In the genomic region with DNA sequence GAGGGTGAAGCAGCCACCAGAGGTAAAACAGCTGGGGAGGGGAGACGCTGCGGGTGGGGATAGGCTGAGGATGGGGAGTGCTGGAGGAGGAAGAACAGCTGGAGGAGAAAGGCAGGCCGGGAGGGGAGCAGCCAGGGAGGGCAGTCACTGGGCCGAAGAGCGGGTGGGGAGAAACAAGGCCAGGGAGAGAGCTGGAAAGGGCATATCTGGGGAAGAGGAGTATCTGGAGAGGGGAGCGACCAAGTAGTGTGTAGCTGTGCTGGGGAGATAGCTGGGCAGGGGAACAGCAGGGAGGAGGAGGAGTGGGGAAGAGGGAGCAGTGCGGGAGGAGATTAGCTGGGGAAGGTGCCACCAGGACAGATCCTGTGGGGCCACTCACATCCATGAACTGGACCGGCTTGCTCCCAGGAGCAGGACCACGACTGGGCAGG, we compare ENCODE assay signal across 11 cellular contexts. TPM values are rescaled to one million over a fixed set of nuclear protein-coding genes. Genes with fewer than 3 reads are reported as not detected.
DNase-seq lines count a peak whose midpoint lies in the region; FAIRE-seq and TF ChIP-seq lines count a peak whose summit lies in the region.
"Had no signal": no experiment of that assay in that cellular context is flagged by ENCODE, and none has a peak within 500 bp of the region (broad histone marks: within the 10 kb centered on the region; RNA-seq: fewer than 3 reads in every experiment).

No MANE protein-coding gene starts in this region.

- intact Hi-C loops in OCI-LY7 (cut with micrococcal nuclease; ENCODE audit: unreplicated experiment) (loop anchor here (5.0 kb wide), 1 partner anchor 70 kb away; a partner anchor contains a TSS), ovary (cut with DNase I) (no loop called here)

- H2AK5ac ChIP-seq in H1 (ENCODE audit: low read depth, low read length) = no peak overlapping the region

- no peak for FAIRE-seq in H1 (lab: Jason Lieb, UNC)

- TF ChIP-seq POLR2A in H1 (IDR thresholded peaks at IDR 0.05; ENCODE audit: control extremely low read depth in 1 of 2, low read depth in 2 of 2, low read length in 2 of 2) = no peak
- no peak for TF ChIP-seq POLR2A in ovary (IDR thresholded peaks at IDR 0.05)

- H4K5ac ChIP-seq in H1 (ENCODE audit: insufficient read length, low read depth, low read length) = no peak overlapping the region

- no peak for TF ChIP-seq EP300 in H1 (IDR thresholded peaks at IDR 0.05; ENCODE audit: borderline replicate concordance in 1 of 2, low read depth in 2 of 2, low read length in 2 of 2)
- no peak for TF ChIP-seq EP300 in ovary (IDR thresholded peaks at IDR 0.05)

- H3K4me1 ChIP-seq in OCI-LY7 (ENCODE audit: insufficient read depth, low read length, poor library complexity, severe bottlenecking) (peaks cover 16% of the 10 kb centered on the region), H1 (replicated peaks in 1 of 4; ENCODE audit: control insufficient read depth in 3 of 4, insufficient read depth in 4 of 4, low read length in 3 of 4) (peaks cover 0 to 10% (median 8%) of the 10 kb centered on the region in 4 experiments; a peak in 6 of 7 replicates), ovary (ENCODE audit: insufficient read depth) (no peaks in the 10 kb centered on the region)

- peaks cover 38% of the 10 kb centered on the region for H3K36me3 ChIP-seq in OCI-LY7 (ENCODE audit: insufficient read depth, low read length)
- H3K36me3 ChIP-seq in H1 (ENCODE audit: control insufficient read depth in 2 of 4, insufficient read depth in 4 of 4, low read length in 3 of 4) = peaks cover 0 to 3% (median 0%) of the 10 kb centered on the region in 4 experiments; a peak in 2 of 8 replicates
- H3K36me3 ChIP-seq in ovary = no peaks in the 10 kb centered on the region
- H3K36me3 ChIP-seq: upper lobe of left lung had no signal

- H2BK12ac ChIP-seq in H1 (ENCODE audit: low read depth, low read length) = 0 out of 2 replicates have a peak overlapping the region, but pooled peaks have one; percentile 27

- H3K9me2 ChIP-seq in OCI-LY7 (ENCODE audit: insufficient read depth, low read length) = no peaks in the 10 kb centered on the region

- no peak overlapping the region for H2BK20ac ChIP-seq in H1 (ENCODE audit: low read length)

- no peaks in the 10 kb centered on the region for H3K23me2 ChIP-seq in H1 (ENCODE audit: low read depth, low read length)

- no peak overlapping the region for H2BK120ac ChIP-seq in H1 (replicated peaks; ENCODE audit: low read depth, low read length)

- H3K79me1 ChIP-seq in H1 (ENCODE audit: low read depth, low read length) = 0 out of 2 replicates have a peak, but pooled peaks cover 2% of the 10 kb centered on the region

- H3K27me3 ChIP-seq in H1 (replicated peaks in 1 of 4; ENCODE audit: control insufficient read depth in 3 of 4, extremely low read depth in 1 of 4, insufficient read depth in 3 of 4, low read length in 3 of 4) (no peaks in the 10 kb centered on the region), ovary (no peaks in the 10 kb centered on the region)

- H3K18ac ChIP-seq in H1 (ENCODE audit: extremely low read depth, low read length) = no peak overlapping the region

- H3K27ac ChIP-seq in OCI-LY7 (ENCODE audit: low read depth, low read length, poor library complexity, severe bottlenecking) (peak overlapping the region; percentile 64), H1 (ENCODE audit: low read depth, low read length) (no peak overlapping the region), ovary (no peak overlapping the region)
- H3K27ac ChIP-seq: 22Rv1 had no signal

- H3K9ac ChIP-seq in H1 (replicated peaks in 1 of 4; ENCODE audit: extremely low read depth in 1 of 4, low read depth in 3 of 4, low read length in 3 of 4) = no peak overlapping the region

- H3K9me3 ChIP-seq in OCI-LY7 (ENCODE audit: low read length) (no peaks in the 10 kb centered on the region), H1 (ENCODE audit: insufficient read depth in 2 of 2, low read depth in 1 of 2, low read length in 1 of 2) (no peaks in the 10 kb centered on the region), ovary (no peaks in the 10 kb centered on the region)
- H3K9me3 ChIP-seq: upper lobe of left lung had no signal

- H3K4me3 ChIP-seq in OCI-LY7 (ENCODE audit: low read depth, low read length, poor library complexity, severe bottlenecking) (peak overlapping the region; percentile 94), H1 (ENCODE audit: extremely low read depth in 1 of 4, insufficient read depth in 2 of 4, low read depth in 3 of 4, low read length in 4 of 4) (peak overlapping the region; percentile 51 to 90 (median 70)), ovary (no peak overlapping the region)

- no peak overlapping the region for H3K4ac ChIP-seq in H1 (replicated peaks; ENCODE audit: insufficient read length, low read depth, low read length)

- no peak overlapping the region for H3K14ac ChIP-seq in H1 (ENCODE audit: insufficient read length)

- H3K23ac ChIP-seq in H1 (ENCODE audit: insufficient read length) = no peak overlapping the region

- no peaks in the 10 kb centered on the region for H4K20me1 ChIP-seq in OCI-LY7 (ENCODE audit: insufficient read depth, low read length)
- no peaks in the 10 kb centered on the region for H4K20me1 ChIP-seq in H1 (replicated peaks in 1 of 2; ENCODE audit: control insufficient read depth in 1 of 2, insufficient read depth in 2 of 2, low read length in 2 of 2)

- peak overlapping the region; percentile 88 for H3K4me2 ChIP-seq in OCI-LY7 (ENCODE audit: low read length)
- peak overlapping the region; percentile 68 to 90 for H3K4me2 ChIP-seq in H1 (ENCODE audit: insufficient read depth in 1 of 2, low read depth in 2 of 2, low read length in 2 of 2)

- H3K79me2 ChIP-seq in OCI-LY7 (ENCODE audit: insufficient read depth, low read depth, low read length) (peaks cover 15% of the 10 kb centered on the region), H1 (ENCODE audit: control insufficient read depth in 1 of 2, insufficient read depth in 2 of 2, low read length in 2 of 2) (peaks cover 0 to 8% of the 10 kb centered on the region in 2 experiments; a peak in 1 of 4 replicates)

- no peak overlapping the region for H3K56ac ChIP-seq in H1 (replicated peaks; ENCODE audit: insufficient read length, low read depth, low read length)

- TF ChIP-seq CTCF in OCI-LY7 (conservative IDR thresholded peaks at IDR 0.05; ENCODE audit: low read length) (no peak), H1 (IDR thresholded peaks at IDR 0.05; ENCODE audit: control extremely low read depth in 1 of 3, insufficient read depth in 1 of 3, low read depth in 1 of 3, low read length in 3 of 3) (no peak), ovary (IDR thresholded peaks at IDR 0.05) (no peak)

- TF ChIP-seq RAD21 in H1 (IDR thresholded peaks at IDR 0.05 in 1 of 2, conservative IDR thresholded peaks at IDR 0.05 in 1 of 2; ENCODE audit: low read depth in 2 of 2, low read length in 2 of 2) = no peak

- POLR2A ChIA-PET in OCI-LY7 (lab: Charles Lee) = no interaction called here
- POLR2A ChIA-PET in H1 (lab: Charles Lee; ENCODE audit: partially characterized antibody) = interaction anchor here (0.7 to 1.8 kb wide), 2 partner anchors 13 to 825 kb away, joined by 3 to 5 read pairs; no protein-coding TSS in a partner anchor

- H4K91ac ChIP-seq in H1 (replicated peaks; ENCODE audit: insufficient read length, low read length) = no peak overlapping the region

- no TSS peak for BruUV-seq in OCI-LY7 (replicated peaks; lab: Mats Ljungman, UMichigan)

- no peak overlapping the region for H4K8ac ChIP-seq in H1 (ENCODE audit: extremely low read depth, insufficient read depth, low read length)

- 40% methylated on average over 2 of the region's 9 CpGs; no CpG with 5 or more reads in 1 of the 2 experiments for WGBS in H1 (ENCODE audit: extremely low coverage in 1 of 2, insufficient coverage in 1 of 2, insufficient read length in 1 of 2, insufficient replicate concordance in 2 of 2, low coverage in 1 of 2, low lambda C conversion rate in 2 of 2, missing lambda C conversion rate in 1 of 2), 2 experiments
- WGBS in ovary, 3 donors = 37 to 43% (median 38%) methylated on average over 9 of the region's 9 CpGs

- H2BK5ac ChIP-seq in H1 (ENCODE audit: low read depth, low read length) = no peak overlapping the region

- H2AFZ ChIP-seq in OCI-LY7 (ENCODE audit: low read length) = no peak overlapping the region
- H2AFZ ChIP-seq in H1 (ENCODE audit: low read length) = no peak overlapping the region

- H2BK15ac ChIP-seq in H1 (ENCODE audit: low read length) = no peak overlapping the region

- CTCF ChIA-PET in OCI-LY7 (lab: Charles Lee; ENCODE audit: unreplicated experiment) = interaction anchor here (1.0 kb wide), 1 partner anchor 72 kb away, joined by 4 read pairs; a partner anchor contains a TSS
- CTCF ChIA-PET in H1 (lab: Charles Lee; ENCODE audit: partially characterized antibody) = interaction anchor here (1.0 to 6.2 kb wide), 9 partner anchors 13 to 637 kb away, joined by 3 to 32 read pairs (median 4); no protein-coding TSS in a partner anchor

- DNase-seq in DMS 273 (lab: John Stamatoyannopoulos, UW; ENCODE audit: unreplicated experiment) (peak; percentile 60), DMS 273 treated with DMSO at 0.1 percent for 48 hours (lab: John Stamatoyannopoulos, UW) (no peak), OCI-LY7 (ENCODE audit: low spot score) (no peak), H1 (ENCODE audit: low read depth in 1 of 2, low spot score in 2 of 2) (no peak), ovary (peak in 3 of 5 donors; percentile 48 to 53 (median 50)), NCI-H2107 (lab: John Stamatoyannopoulos, UW) (no peak), ureter (ENCODE audit: low spot score) (no peak)
- DNase-seq in stimulated activated CD4-positive, alpha-beta T cell treated with anti-CD3 and anti-CD28 coated beads, Interleukin-4, amount 100 ng/mL, for 24 hours = no peak

RNA-seq across cellular contexts. Expression of a gene that starts 2.7 kb away (rescaled TPM):
- total RNA-seq in OCI-LY7 (2014; rRNA removed; shearing (Covaris generic)) = 38.6 and 42.2 TPM in 2 replicates
- total RNA-seq in OCI-LY7 (2022) (39.9 and 45.6 TPM in 2 replicates), ovary (10 to 100 TPM in 4 of 7 donors, 1 to 10 TPM in 3; 6.2 to 26.0 (median 13.6) TPM), ureter (25.3 TPM)
- 70.9 and 73.8 TPM in 2 replicates for total RNA-seq in H1 (2021; fragmentation: NEBNext Ultra II Directional; extraction: Animal tissue kit (Norgen Biotek cat#: 25700))
- polyA plus RNA-seq in H1 (2011; rRNA removed) (106 and 135 TPM in 2 replicates), ovary (10 to 100 TPM in 1 of 2 donors, 1 to 10 TPM in 1; 8.3 to 10.7 TPM)
- polyA plus RNA-seq in H1 (2011; cell fraction: cytosol; rRNA removed) = 77.9 TPM
- 182 TPM for polyA plus RNA-seq in H1 (2011; cell fraction: nucleus; rRNA removed)
- 47.8 to 60.9 TPM (median 58.4 TPM) in 4 replicates for polyA plus RNA-seq in H1 (2012, experiment 1 of 2)
- 71.6 TPM for polyA plus RNA-seq in H1 (2012, experiment 2 of 2)
- polyA plus RNA-seq in H1 (2013, experiment 1 of 2) = 104 TPM
- polyA plus RNA-seq in H1 (2013, experiment 2 of 2) = 101 TPM
- 97.2 and 107 TPM in 2 replicates for polyA minus RNA-seq in H1 (2011; rRNA and poly(A)+ RNA removed)
- 52.2 TPM for polyA minus RNA-seq in H1 (2011; cell fraction: cytosol; rRNA and poly(A)+ RNA removed)
- 23.9 TPM for polyA minus RNA-seq in H1 (2011; cell fraction: nucleus; rRNA and poly(A)+ RNA removed)

RNA-seq across cellular contexts. Expression of a gene that starts 8.7 kb away (rescaled TPM):
- 55.7 and 66.1 TPM in 2 replicates for total RNA-seq in OCI-LY7 (2014; rRNA removed; shearing (Covaris generic))
- total RNA-seq in OCI-LY7 (2022) = 51.8 and 54.7 TPM in 2 replicates
- 55.4 and 62.4 TPM in 2 replicates for total RNA-seq in H1 (2021; fragmentation: NEBNext Ultra II Directional; extraction: Animal tissue kit (Norgen Biotek cat#: 25700))
- 80.4 and 104 TPM in 2 replicates for polyA plus RNA-seq in H1 (2011; rRNA removed)
- 58.6 TPM for polyA plus RNA-seq in H1 (2011; cell fraction: cytosol; rRNA removed)
- 99.3 TPM for polyA plus RNA-seq in H1 (2011; cell fraction: nucleus; rRNA removed)
- 52.7 to 58.3 TPM (median 58.2 TPM) in 4 replicates for polyA plus RNA-seq in H1 (2012, experiment 1 of 2)
- 69.8 TPM for polyA plus RNA-seq in H1 (2012, experiment 2 of 2)
- polyA plus RNA-seq in H1 (2013, experiment 1 of 2) = 48.6 TPM
- polyA plus RNA-seq in H1 (2013, experiment 2 of 2) = 47.0 TPM
- 34.5 and 35.1 TPM in 2 replicates for polyA minus RNA-seq in H1 (2011; rRNA and poly(A)+ RNA removed)
- polyA minus RNA-seq in H1 (2011; cell fraction: cytosol; rRNA and poly(A)+ RNA removed) = 19.8 TPM
- polyA minus RNA-seq in H1 (2011; cell fraction: nucleus; rRNA and poly(A)+ RNA removed) = 22.7 TPM
- 10 to 100 TPM; 23.2 to 45.9 (median 32.7) TPM for total RNA-seq in ovary
- 10 to 100 TPM; 24.8 to 28.2 TPM for polyA plus RNA-seq in ovary
- total RNA-seq in ureter = 42.7 TPM

RNA-seq across cellular contexts. Expression of a gene that starts 41.4 kb away (rescaled TPM):
- total RNA-seq in OCI-LY7 (2014; rRNA removed; shearing (Covaris generic)) = 4.2 and 8.4 TPM in 2 replicates
- total RNA-seq in OCI-LY7 (2022) = 9.9 and 11.3 TPM in 2 replicates
- 14.0 and 14.6 TPM in 2 replicates for total RNA-seq in H1 (2021; fragmentation: NEBNext Ultra II Directional; extraction: Animal tissue kit (Norgen Biotek cat#: 25700))
- 34.1 and 47.0 TPM in 2 replicates for polyA plus RNA-seq in H1 (2011; rRNA removed)
- polyA plus RNA-seq in H1 (2011; cell fraction: cytosol; rRNA removed) = 28.5 TPM
- polyA plus RNA-seq in H1 (2011; cell fraction: nucleus; rRNA removed) = 53.4 TPM
- 13.3 to 20.3 TPM (median 19.6 TPM) in 4 replicates for polyA plus RNA-seq in H1 (2012, experiment 1 of 2)
- polyA plus RNA-seq in H1 (2012, experiment 2 of 2) = 19.4 TPM
- polyA plus RNA-seq in H1 (2013, experiment 1 of 2) = 19.4 TPM
- 19.4 TPM for polyA plus RNA-seq in H1 (2013, experiment 2 of 2)
- polyA minus RNA-seq in H1 (2011; rRNA and poly(A)+ RNA removed) = 21.6 and 31.2 TPM in 2 replicates
- polyA minus RNA-seq in H1 (2011; cell fraction: cytosol; rRNA and poly(A)+ RNA removed) = 18.1 TPM
- 15.4 TPM for polyA minus RNA-seq in H1 (2011; cell fraction: nucleus; rRNA and poly(A)+ RNA removed)
- total RNA-seq in ovary = 10 to 100 TPM in 3 of 7 donors, 1 to 10 TPM in 4; 8.0 to 13.9 (median 9.9) TPM
- 10 to 100 TPM in 1 of 2 donors, 1 to 10 TPM in 1; 7.6 to 10.9 TPM for polyA plus RNA-seq in ovary
- 12.7 TPM for total RNA-seq in ureter

RNA-seq across cellular contexts. Expression of a gene that starts 54.3 kb away (rescaled TPM):
- total RNA-seq in OCI-LY7 (2014; rRNA removed; shearing (Covaris generic)) = 94.4 and 101 TPM in 2 replicates
- total RNA-seq in OCI-LY7 (2022) (110 and 126 TPM in 2 replicates), ovary (10 to 100 TPM; 15.4 to 83.3 (median 20.0) TPM), ureter (60.0 TPM)
- 143 and 145 TPM in 2 replicates for total RNA-seq in H1 (2021; fragmentation: NEBNext Ultra II Directional; extraction: Animal tissue kit (Norgen Biotek cat#: 25700))
- polyA plus RNA-seq in H1 (2011; rRNA removed) (286 and 288 TPM in 2 replicates), ovary (100 to 1,000 TPM in 1 of 2 donors, 10 to 100 TPM in 1; 28.3 to 117 TPM)
- 201 TPM for polyA plus RNA-seq in H1 (2011; cell fraction: cytosol; rRNA removed)
- 280 TPM for polyA plus RNA-seq in H1 (2011; cell fraction: nucleus; rRNA removed)
- 113 to 201 TPM (median 196 TPM) in 4 replicates for polyA plus RNA-seq in H1 (2012, experiment 1 of 2)
- 239 TPM for polyA plus RNA-seq in H1 (2012, experiment 2 of 2)
- 197 TPM for polyA plus RNA-seq in H1 (2013, experiment 1 of 2)
- 213 TPM for polyA plus RNA-seq in H1 (2013, experiment 2 of 2)
- polyA minus RNA-seq in H1 (2011; rRNA and poly(A)+ RNA removed) = 234 and 273 TPM in 2 replicates
- 97.8 TPM for polyA minus RNA-seq in H1 (2011; cell fraction: cytosol; rRNA and poly(A)+ RNA removed)
- 59.6 TPM for polyA minus RNA-seq in H1 (2011; cell fraction: nucleus; rRNA and poly(A)+ RNA removed)

RNA-seq across cellular contexts. Expression of a gene that starts 55.6 kb away (rescaled TPM):
- not detected in 2 replicates for total RNA-seq in OCI-LY7 (2014; rRNA removed; shearing (Covaris generic))
- not detected in 2 replicates for total RNA-seq in OCI-LY7 (2022)
- total RNA-seq in H1 (2021; fragmentation: NEBNext Ultra II Directional; extraction: Animal tissue kit (Norgen Biotek cat#: 25700)) = 0.32 TPM in 1 of 2 replicates, not detected in the other
- 0.14 and 0.26 TPM in 2 replicates for polyA plus RNA-seq in H1 (2011; rRNA removed)
- not detected for polyA plus RNA-seq in H1 (2011; cell fraction: cytosol; rRNA removed)
- polyA plus RNA-seq in H1 (2011; cell fraction: nucleus; rRNA removed) = not detected
- 0.15 to 0.17 TPM (median 0.17 TPM) in 3 of 4 replicates, not detected in the other for polyA plus RNA-seq in H1 (2012, experiment 1 of 2)
- polyA plus RNA-seq in H1 (2012, experiment 2 of 2) = not detected
- 0.10 TPM for polyA plus RNA-seq in H1 (2013, experiment 1 of 2)
- 0.22 TPM for polyA plus RNA-seq in H1 (2013, experiment 2 of 2)
- polyA minus RNA-seq in H1 (2011; rRNA and poly(A)+ RNA removed) = 0.32 TPM in 1 of 2 replicates, not detected in the other
- not detected for polyA minus RNA-seq in H1 (2011; cell fraction: cytosol; rRNA and poly(A)+ RNA removed)
- polyA minus RNA-seq in H1 (2011; cell fraction: nucleus; rRNA and poly(A)+ RNA removed) = not detected
- total RNA-seq in ovary = not detected
- not detected for polyA plus RNA-seq in ovary
- total RNA-seq in ureter = not detected
- total RNA-seq: M059J, upper lobe of left lung had no signal

Comparison
In these comparisons a context has a peak if more than half of its experiments do, and no peak if none do; other contexts are left out.
1. DNase-seq: peak in DMS 273 (single experiment) and ovary (3 of 5); none in DMS 273 treated with DMSO at 0.1 percent for 48 hours (single experiment), OCI-LY7 (single experiment), H1 (0 of 2), NCI-H2107 (single experiment), stimulated activated CD4-positive, alpha-beta T cell treated with anti-CD3 and anti-CD28 coated beads, Interleukin-4, amount 100 ng/mL, for 24 hours (single experiment) and ureter (single experiment).